Comparison of ENCODE assay signal across 16 cellular contexts in genomic region chr6:14315353-14315752, GRCh38.
"Had no signal": no experiment of that assay in that cellular context is flagged by ENCODE, and none has a peak within 500 bp of the region (broad histone marks: within the 10 kb centered on the region; RNA-seq: fewer than 3 reads in every experiment).

No MANE protein-coding gene starts in this region.

- H3K27me3 ChIP-seq: foreskin keratinocyte, hepatocyte, tibial artery, upper lobe of right lung, vagina had no signal

- H3K27me3 Mint-ChIP-seq: stimulated activated naive CD8-positive, alpha-beta T cell treated with anti-CD3 and anti-CD28 coated beads, Interleukin-15, Interleukin-2, amounts not matched to agents 100 ng/mL and 50 ng/mL, for 24 hours had no signal

- H3K9me3 ChIP-seq: tibial artery, upper lobe of right lung, vagina had no signal

- H3K27ac ChIP-seq: coronary artery, foreskin keratinocyte, hepatocyte, tibial artery, upper lobe of right lung, vagina had no signal

- H3K36me3 ChIP-seq: tibial artery, upper lobe of right lung, vagina had no signal

- H3K36me3 Mint-ChIP-seq: naive thymus-derived CD8-positive, alpha-beta T cell had no signal

- H3K4me2 ChIP-seq: hepatocyte had no signal

- ATAC-seq: foreskin keratinocyte; naive thymus-derived CD8-positive, alpha-beta T cell had no signal

- H3K79me2 ChIP-seq: hepatocyte had no signal

- H3K9me3 Mint-ChIP-seq: endodermal cell; naive thymus-derived CD8-positive, alpha-beta T cell; stimulated activated naive CD8-positive, alpha-beta T cell treated with anti-CD3 and anti-CD28 coated beads, Interleukin-15, Interleukin-2, amounts not matched to agents 100 ng/mL and 50 ng/mL, for 24 hours had no signal

- DNase-seq: effector CD4-positive, alpha-beta T cell; endodermal cell; erythroblast; foreskin keratinocyte; head of caudate nucleus; kidney glomerular epithelial cell; naive thymus-derived CD8-positive, alpha-beta T cell; right cardiac atrium; small intestine; stimulated activated CD4-positive, alpha-beta T cell treated with anti-CD3 and anti-CD28 coated beads, Interleukin-12 subunit alpha, Interleukin-12 subunit beta, amount 100 ng/mL, for 4 hours; tibial artery; upper lobe of right lung had no signal

- H3K27ac Mint-ChIP-seq: endodermal cell; stimulated activated naive CD8-positive, alpha-beta T cell treated with anti-CD3 and anti-CD28 coated beads, Interleukin-15, Interleukin-2, amounts not matched to agents 100 ng/mL and 50 ng/mL, for 24 hours had no signal

- H2AFZ ChIP-seq: hepatocyte had no signal

- H3K4me1 ChIP-seq: foreskin keratinocyte, vagina had no signal

- H3K4me3 ChIP-seq: coronary artery, hepatocyte, tibial artery, upper lobe of right lung, vagina had no signal

- H3K4me3 Mint-ChIP-seq: endodermal cell; naive thymus-derived CD8-positive, alpha-beta T cell; stimulated activated naive CD8-positive, alpha-beta T cell treated with anti-CD3 and anti-CD28 coated beads, Interleukin-15, Interleukin-2, amounts not matched to agents 100 ng/mL and 50 ng/mL, for 24 hours had no signal
